Comparison of ENCODE assay signal across 8 cellular contexts in genomic region chr5:61331407-61332368, GRCh38. TPM values are rescaled to one million over a fixed set of nuclear protein-coding genes. Genes with fewer than 3 reads are reported as not detected.
A peak's percentile ranks its signal among the peaks of the same experiment; 100 is the strongest.
DNase-seq lines count a peak whose midpoint lies in the region; ATAC-seq, FAIRE-seq and TF ChIP-seq lines count a peak whose summit lies in the region.

Gene ZSWIM6 (plus strand): TSS chr5:61332258. CDS start chr5:61332273, 15 bp downstream.

- DNase-seq in D721Med (ENCODE audit: insufficient read length, low spot score), result peak; percentile 69
- DNase-seq in HuH-7.5 (ENCODE audit: low spot score), result peak; percentile 96
- peak; percentile 98 for DNase-seq in OCI-M1 (lab: John Stamatoyannopoulos, UW)
- peak; percentile 99 for DNase-seq in activated T-cell treated with anti-CD3 and anti-CD28 coated beads, Interleukin-2, amount 50 U/mL, for 1 hour
- peak; percentile 80 for DNase-seq in epithelial cell of proximal tubule (ENCODE audit: low read depth)
- peak; percentile 99 for DNase-seq in mucosa of gallbladder (ENCODE audit: low spot score)
- DNase-seq in stimulated activated CD8-positive, alpha-beta memory T cell treated with anti-CD3 and anti-CD28 coated beads, Interleukin-4, amount 100 ng/mL, for 24 hours (ENCODE audit: low read depth), result peak; percentile 97

- TF ChIP-seq CTCF in D721Med (IDR thresholded peaks at IDR 0.05; ENCODE audit: insufficient read depth, missing control alignments) (no peak), epithelial cell of proximal tubule (conservative IDR thresholded peaks at IDR 0.05; ENCODE audit: low read depth, low read length) (no peak)

- no peak for FAIRE-seq in D721Med (lab: Jason Lieb, UNC)

- peak within 1 kb of the TSS; percentile 90 for H3K4me3 ChIP-seq in epithelial cell of proximal tubule (ENCODE audit: low read depth, low read length)

- peak; percentile 77 for ATAC-seq in GM21526 (IDR thresholded peaks at IDR 0.05; ENCODE audit: low FRiP score, unreplicated experiment)

RNA-seq across cellular contexts. Expression of gene ZSWIM6, which starts in this region (rescaled TPM):
- total RNA-seq in epithelial cell of proximal tubule, result 7.8 and 8.2 TPM in 2 replicates
- 23.5 TPM for total RNA-seq in mucosa of gallbladder

Comparison
In these comparisons a context has a peak if more than half of its experiments do, and no peak if none do; other contexts are left out.
1. Peak in every context shown above with its lines: DNase-seq, ATAC-seq and H3K4me3 ChIP-seq.